Comparison of ENCODE assay signal across 1 cellular context in the genomic region with DNA sequence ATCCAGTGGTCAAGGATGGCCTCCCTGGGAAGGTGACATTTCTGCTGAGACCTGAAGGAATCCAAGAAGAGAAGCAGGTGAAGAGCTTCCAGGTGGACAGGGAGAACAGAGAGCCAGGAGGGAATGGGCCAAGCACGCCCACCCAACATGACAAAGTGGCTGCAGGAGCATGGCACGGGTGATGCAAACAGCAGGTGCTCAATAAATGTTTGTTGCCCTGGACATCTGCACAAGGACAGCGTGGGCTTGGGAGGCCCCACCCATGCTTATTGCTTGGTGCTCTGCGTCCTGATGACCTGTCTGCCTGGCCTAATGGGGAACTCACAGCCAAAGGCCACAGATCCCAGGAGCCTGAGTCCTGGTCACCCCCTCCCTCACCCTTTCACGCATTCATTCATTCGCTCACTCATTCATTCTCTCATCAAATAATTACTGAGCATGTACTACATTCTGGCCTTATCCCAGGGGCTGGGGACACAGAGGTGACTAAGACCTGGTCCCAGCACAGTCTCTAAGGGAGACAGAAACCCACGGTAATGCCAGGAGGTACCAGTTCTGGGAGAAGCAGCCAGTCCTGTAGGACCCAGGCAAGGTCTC.
TF ChIP-seq lines count a peak whose summit lies in the region.

No MANE protein-coding gene starts in this region.

TF ChIP-seq in HepG2, 621 proteins besides CTCF, POLR2A, EP300 and RAD21:
- TF ChIP-seq ZKSCAN8 (CRISPR knock-in tag; IDR thresholded peaks at IDR 0.05; ENCODE audit: borderline replicate concordance) (peak; percentile 84; the same call in 1 of the 2 replicates), ZNF572 (CRISPR knock-in tag; IDR thresholded peaks at IDR 0.05) (no peak)
- TF ChIP-seq, protein P1, sequence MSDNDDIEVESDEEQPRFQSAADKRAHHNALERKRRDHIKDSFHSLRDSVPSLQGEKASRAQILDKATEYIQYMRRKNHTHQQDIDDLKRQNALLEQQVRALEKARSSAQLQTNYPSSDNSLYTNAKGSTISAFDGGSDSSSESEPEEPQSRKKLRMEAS (IDR thresholded peaks at IDR 0.05): 0 out of 2 replicates have a peak, but pooled peaks have one; percentile 3
